Comparison of ENCODE assay signal across 8 cellular contexts in the genomic region with DNA sequence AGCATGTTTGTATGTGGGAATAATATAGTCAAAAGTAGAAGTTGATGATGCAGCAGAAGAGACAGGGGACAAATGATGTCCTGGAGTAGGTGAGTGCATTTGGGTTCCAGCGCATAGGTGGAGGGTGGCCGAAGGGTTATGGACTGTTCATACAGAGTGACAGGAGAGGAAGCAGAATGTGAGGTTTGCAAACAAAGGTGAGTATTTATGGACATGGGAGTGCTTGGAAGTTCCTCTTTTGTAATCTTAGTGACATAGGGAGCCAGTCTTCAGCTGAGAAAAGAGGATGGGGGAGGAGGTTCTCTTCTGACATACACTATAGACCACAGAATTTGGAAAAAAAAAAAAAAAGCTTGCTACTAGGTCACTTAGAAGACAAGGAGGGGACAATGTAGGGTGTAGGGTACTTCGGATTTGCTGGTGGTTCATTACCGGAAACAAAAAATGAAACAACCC.
DNase-seq lines count a peak whose midpoint lies in the region; ATAC-seq and TF ChIP-seq lines count a peak whose summit lies in the region.

No MANE protein-coding gene starts in this region.

- no peaks in the 10 kb centered on the region for H3K36me3 ChIP-seq in SU-DHL-6 (ENCODE audit: low read length)

- H3K9me2 ChIP-seq in SU-DHL-6 (replicated peaks; ENCODE audit: insufficient read depth, low read length), result no peaks in the 10 kb centered on the region

- H4K20me1 ChIP-seq in SU-DHL-6 (ENCODE audit: low read depth, low read length), result no peaks in the 10 kb centered on the region

- H3K27ac Mint-ChIP-seq in memory B cell (no peak overlapping the region), Calu3 (ENCODE audit: unreplicated experiment) (no peak overlapping the region), mesothelial cell of epicardium (no peak overlapping the region)

- H3K36me3 Mint-ChIP-seq in memory B cell (peaks cover 1% of the 10 kb centered on the region), Calu3 (ENCODE audit: insufficient read depth, unreplicated experiment) (no peaks in the 10 kb centered on the region), mesothelial cell of epicardium (peaks cover 4% of the 10 kb centered on the region)

- H3K79me2 ChIP-seq in SU-DHL-6 (ENCODE audit: insufficient read depth, low read length), result no peaks in the 10 kb centered on the region

- TF ChIP-seq CTCF in SU-DHL-6 (IDR thresholded peaks at IDR 0.05; ENCODE audit: insufficient read depth, low read length, poor library complexity, severe bottlenecking) (no peak), Calu3 (IDR thresholded peaks at IDR 0.05; ENCODE audit: unreplicated experiment) (no peak), mesothelial cell of epicardium (IDR thresholded peaks at IDR 0.05; ENCODE audit: unreplicated experiment) (no peak)

- H3K9me3 Mint-ChIP-seq in memory B cell, result peaks cover 1% of the 10 kb centered on the region
- H3K9me3 Mint-ChIP-seq in Calu3 (ENCODE audit: low read depth, unreplicated experiment), result peaks cover 3% of the 10 kb centered on the region
- peaks cover 9% of the 10 kb centered on the region for H3K9me3 Mint-ChIP-seq in mesothelial cell of epicardium

- peak overlapping the region; percentile 83 for H3K4me2 ChIP-seq in SU-DHL-6 (ENCODE audit: low read depth, low read length, poor library complexity, severe bottlenecking)

- no peaks in the 10 kb centered on the region for H3K9me3 ChIP-seq in SU-DHL-6 (ENCODE audit: insufficient read depth, low read length)

- H3K4me1 Mint-ChIP-seq in memory B cell, result peaks cover 6% of the 10 kb centered on the region
- H3K4me1 Mint-ChIP-seq in Calu3 (ENCODE audit: low read depth, unreplicated experiment), result no peaks in the 10 kb centered on the region
- H3K4me1 Mint-ChIP-seq in mesothelial cell of epicardium, result peaks cover 5% of the 10 kb centered on the region

- H3K27ac ChIP-seq in SU-DHL-6 (ENCODE audit: low read depth, low read length), result peak overlapping the region; percentile 95

- peak overlapping the region; percentile 60 for H2AFZ ChIP-seq in SU-DHL-6 (ENCODE audit: low read depth, low read length, severe bottlenecking)

- H3K9ac ChIP-seq in SU-DHL-6 (ENCODE audit: low read length), result peak overlapping the region; percentile 58

- peak overlapping the region; percentile 47 for H3K4me3 ChIP-seq in SU-DHL-6 (ENCODE audit: insufficient read depth, low read length, poor library complexity, severe bottlenecking)

- DNase-seq in memory B cell (ENCODE audit: low spot score in 2 of 2), result no peak
- DNase-seq in Calu3, result no peak
- no peak for DNase-seq in mesothelial cell of epicardium (ENCODE audit: low spot score in 2 of 2, unreplicated experiment in 2 of 2)
- DNase-seq in NCI-H748 (lab: John Stamatoyannopoulos, UW; ENCODE audit: unreplicated experiment), result no peak

- H3K27me3 Mint-ChIP-seq in memory B cell (no peaks in the 10 kb centered on the region), Calu3 (ENCODE audit: unreplicated experiment) (no peaks in the 10 kb centered on the region), mesothelial cell of epicardium (ENCODE audit: low read depth) (no peaks in the 10 kb centered on the region)

- CTCF ChIA-PET in Calu3 (lab: Charles Lee), result interaction anchor here (0.7 to 0.9 kb wide), 2 partner anchors 77 to 535 kb away, joined by 3 read pairs; no protein-coding TSS in a partner anchor

- BruUV-seq in Calu3 (replicated peaks; lab: Mats Ljungman, UMichigan), result no TSS peak

- H3F3A ChIP-seq in SU-DHL-6 (ENCODE audit: insufficient read depth), result peaks cover 28% of the 10 kb centered on the region

- H3K4me3 Mint-ChIP-seq in memory B cell (no peak overlapping the region), Calu3 (ENCODE audit: low read depth, unreplicated experiment) (no peak overlapping the region), mesothelial cell of epicardium (no peak overlapping the region)

- intact Hi-C loops in Calu3 (cut with micrococcal nuclease; ENCODE audit: unreplicated experiment), result no loop called here

- ATAC-seq in GM18907 (IDR thresholded peaks at IDR 0.05; ENCODE audit: unreplicated experiment) (peak; percentile 72), HG03025 (IDR thresholded peaks at IDR 0.05; ENCODE audit: low FRiP score, unreplicated experiment) (peak; percentile 39), memory B cell (ENCODE audit: low read depth) (peak; percentile 86), GM18861 (IDR thresholded peaks at IDR 0.05; ENCODE audit: unreplicated experiment) (no peak)

- no peaks in the 10 kb centered on the region for H3K27me3 ChIP-seq in SU-DHL-6 (ENCODE audit: low read length)
